Comparison of ENCODE assay signal across 12 cellular contexts in the genomic region with DNA sequence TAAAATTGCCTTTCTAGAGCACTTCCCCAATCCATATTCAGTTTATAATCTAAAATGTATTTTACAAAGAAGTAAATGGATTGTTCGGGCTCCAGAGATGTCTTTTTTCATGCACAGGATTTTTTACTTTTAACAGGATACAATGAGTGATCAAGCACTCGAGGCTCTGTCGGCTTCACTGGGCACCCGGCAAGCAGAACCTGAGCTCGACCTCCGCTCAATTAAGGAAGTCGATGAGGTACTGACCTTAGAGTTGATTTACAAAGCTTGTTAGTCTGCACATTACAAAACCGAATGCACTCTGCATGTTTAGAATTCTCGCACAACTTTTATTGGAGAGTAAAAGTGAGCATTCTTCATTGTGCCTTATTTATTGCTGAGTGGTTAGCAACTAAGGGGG.
DNase-seq lines count a peak whose midpoint lies in the region; ATAC-seq and TF ChIP-seq lines count a peak whose summit lies in the region.
"Had no signal": no experiment of that assay in that cellular context is flagged by ENCODE, and none has a peak within 500 bp of the region (broad histone marks: within the 10 kb centered on the region; RNA-seq: fewer than 3 reads in every experiment).

No MANE protein-coding gene starts in this region.

- no peaks in the 10 kb centered on the region for H3K4me1 Mint-ChIP-seq in CD4-positive, alpha-beta memory T cell
- H3K4me1 Mint-ChIP-seq in effector memory CD8-positive, alpha-beta T cell (ENCODE audit: low read depth in 2 of 2) = no peaks in the 10 kb centered on the region
- peaks cover 54% of the 10 kb centered on the region for H3K4me1 Mint-ChIP-seq in nephron progenitor cell

- intact Hi-C loops in CD4-positive, alpha-beta memory T cell (cut with micrococcal nuclease) = no loop called here
- intact Hi-C loops in ascending aorta (cut with DNase I) = no loop called here

- H3K4me3 Mint-ChIP-seq in CD4-positive, alpha-beta memory T cell = no peak overlapping the region
- H3K4me3 Mint-ChIP-seq in effector memory CD8-positive, alpha-beta T cell = no peak overlapping the region
- H3K4me3 Mint-ChIP-seq in nephron progenitor cell = peak overlapping the region; percentile 16
- H3K4me3 Mint-ChIP-seq: activated CD4-positive, alpha-beta memory T cell treated with anti-CD3 and anti-CD28 coated beads, Interleukin-2, amount 10 ng/mL, durations not matched to agents 7 days and 5 days had no signal

- POLR2A ChIA-PET in CD4-positive, alpha-beta memory T cell (lab: Charles Lee; ENCODE audit: partially characterized antibody) = interaction anchor here (1.6 kb wide), 1 partner anchor 9 kb away, joined by 3 read pairs; no protein-coding TSS in a partner anchor

- no peaks in the 10 kb centered on the region for H3K27me3 Mint-ChIP-seq in CD4-positive, alpha-beta memory T cell
- no peaks in the 10 kb centered on the region for H3K27me3 Mint-ChIP-seq in effector memory CD8-positive, alpha-beta T cell
- no peaks in the 10 kb centered on the region for H3K27me3 Mint-ChIP-seq in nephron progenitor cell (ENCODE audit: low read depth, poor library complexity)
- H3K27me3 Mint-ChIP-seq: activated CD4-positive, alpha-beta memory T cell treated with anti-CD3 and anti-CD28 coated beads, Interleukin-2, amount 10 ng/mL, durations not matched to agents 7 days and 5 days had no signal

- CTCF ChIA-PET in CD4-positive, alpha-beta memory T cell (lab: Charles Lee; ENCODE audit: partially characterized antibody) = interaction anchor here (1.1 to 1.8 kb wide), 7 partner anchors 8 to 419 kb away, joined by 3 to 9 read pairs (median 4); no protein-coding TSS in a partner anchor

- no peak for TF ChIP-seq CTCF in nephron progenitor cell (IDR thresholded peaks at IDR 0.05)
- TF ChIP-seq CTCF in ascending aorta (IDR thresholded peaks at IDR 0.05) = no peak

- DNase-seq in CD4-positive, alpha-beta memory T cell = no peak
- DNase-seq in effector memory CD8-positive, alpha-beta T cell = no peak
- peak; percentile 16 for DNase-seq in nephron progenitor cell
- DNase-seq in ascending aorta (ENCODE audit: low spot score in 2 of 2) = no peak
- DNase-seq: activated CD4-positive, alpha-beta memory T cell treated with anti-CD3 and anti-CD28 coated beads, Interleukin-2, amount 10 ng/mL, durations not matched to agents 7 days and 5 days; DMS153; NCI-H510A treated with DMSO at 0.1 percent for 48 hours; stimulated activated CD4-positive, alpha-beta T cell treated with anti-CD3 and anti-CD28 coated beads, Interleukin-12 subunit alpha, Interleukin-12 subunit beta, amount 100 ng/mL, for 4 hours had no signal

- H3K36me3 Mint-ChIP-seq in CD4-positive, alpha-beta memory T cell = peaks cover 59 to 90% of the 10 kb centered on the region in 2 donors
- H3K36me3 Mint-ChIP-seq in effector memory CD8-positive, alpha-beta T cell (ENCODE audit: insufficient read depth) = peaks cover 95% of the 10 kb centered on the region
- H3K36me3 Mint-ChIP-seq in nephron progenitor cell (ENCODE audit: low read depth) = peaks cover 74% of the 10 kb centered on the region

- no peak overlapping the region for H3K27ac ChIP-seq in CD4-positive, alpha-beta memory T cell (ENCODE audit: low read depth, low read length)
- H3K27ac ChIP-seq in HUES6 (ENCODE audit: low read depth, low read length) (peak overlapping the region; percentile 4; the same call in 1 of the 2 replicates), ascending aorta (peak overlapping the region in 1 of 2 donors; percentile 58)

- no peak for ATAC-seq in effector memory CD8-positive, alpha-beta T cell (replicated peaks)
- ATAC-seq in GM18861 (IDR thresholded peaks at IDR 0.05; ENCODE audit: unreplicated experiment) (no peak), HG02610 (IDR thresholded peaks at IDR 0.05; ENCODE audit: unreplicated experiment) (no peak), GM21367 (IDR thresholded peaks at IDR 0.05; ENCODE audit: unreplicated experiment) (no peak)

- no peaks in the 10 kb centered on the region for H3K9me3 Mint-ChIP-seq in CD4-positive, alpha-beta memory T cell
- no peaks in the 10 kb centered on the region for H3K9me3 Mint-ChIP-seq in effector memory CD8-positive, alpha-beta T cell
- peaks cover 29% of the 10 kb centered on the region for H3K9me3 Mint-ChIP-seq in nephron progenitor cell
- H3K9me3 Mint-ChIP-seq: activated CD4-positive, alpha-beta memory T cell treated with anti-CD3 and anti-CD28 coated beads, Interleukin-2, amount 10 ng/mL, durations not matched to agents 7 days and 5 days had no signal

- H3K27ac Mint-ChIP-seq in CD4-positive, alpha-beta memory T cell = peak overlapping the region in 4 of 7 donors; percentile 10 to 65 (median 30)
- peak overlapping the region; percentile 62 to 83 for H3K27ac Mint-ChIP-seq in effector memory CD8-positive, alpha-beta T cell
- H3K27ac Mint-ChIP-seq in nephron progenitor cell = peak overlapping the region; percentile 75
- H3K27ac Mint-ChIP-seq: activated CD4-positive, alpha-beta memory T cell treated with anti-CD3 and anti-CD28 coated beads, Interleukin-2, amount 10 ng/mL, durations not matched to agents 7 days and 5 days had no signal

- H3K4me1 ChIP-seq in CD4-positive, alpha-beta memory T cell (ENCODE audit: insufficient read depth, low read length) = no peaks in the 10 kb centered on the region
- H3K4me1 ChIP-seq in HUES6 (ENCODE audit: control insufficient read depth, insufficient read depth, low read length) (peaks cover 17% of the 10 kb centered on the region), ascending aorta (no peaks in the 10 kb centered on the region)

- peaks cover 88% of the 10 kb centered on the region for H3K36me3 ChIP-seq in CD4-positive, alpha-beta memory T cell (ENCODE audit: insufficient read depth, low read length)
- H3K36me3 ChIP-seq in HUES6 (ENCODE audit: control insufficient read depth, insufficient read depth, low read length) (peaks cover 6% of the 10 kb centered on the region; the same call in 1 of the 2 replicates), ascending aorta (peaks cover 84 to 96% of the 10 kb centered on the region in 2 donors)

- no peaks in the 10 kb centered on the region for H3K27me3 ChIP-seq in CD4-positive, alpha-beta memory T cell (ENCODE audit: insufficient read depth, low read length)
- H3K27me3 ChIP-seq in HUES6 (ENCODE audit: control insufficient read depth, insufficient read depth, low read length) = no peaks in the 10 kb centered on the region
- H3K27me3 ChIP-seq in ascending aorta = no peaks in the 10 kb centered on the region

- no peak overlapping the region for H3K9ac ChIP-seq in HUES6 (ENCODE audit: low read length)

- H3K4me3 ChIP-seq in CD4-positive, alpha-beta memory T cell (ENCODE audit: low read length in 2 of 2) = no peak overlapping the region
- H3K4me3 ChIP-seq in HUES6 (ENCODE audit: low read depth, low read length) = no peak overlapping the region
- no peak overlapping the region for H3K4me3 ChIP-seq in ascending aorta

- H3K9me3 ChIP-seq in CD4-positive, alpha-beta memory T cell (ENCODE audit: control insufficient read depth in 1 of 2, low read length in 2 of 2) = no peaks in the 10 kb centered on the region
- H3K9me3 ChIP-seq in HUES6 (ENCODE audit: control insufficient read depth, insufficient read depth, low read depth, low read length) = no peaks in the 10 kb centered on the region
- no peaks in the 10 kb centered on the region for H3K9me3 ChIP-seq in ascending aorta
